In genomic region chr21:42056468-42056867, GRCh38 we compare ENCODE assay signal across 12 cellular contexts. TPM values are rescaled to one million over a fixed set of nuclear protein-coding genes. Genes with fewer than 3 reads are reported as not detected.
DNase-seq lines count a peak whose midpoint lies in the region; ATAC-seq and TF ChIP-seq lines count a peak whose summit lies in the region.
"Had no signal": no experiment of that assay in that cellular context is flagged by ENCODE, and none has a peak within 500 bp of the region (broad histone marks: within the 10 kb centered on the region; RNA-seq: fewer than 3 reads in every experiment).

No MANE protein-coding gene starts in this region.

- DNase-seq in COR-L47 (lab: John Stamatoyannopoulos, UW) (peak; percentile 81), NCI-H146 treated with DMSO at 0.1 percent for 48 hours (lab: John Stamatoyannopoulos, UW; ENCODE audit: unreplicated experiment) (peak; percentile 31), body of pancreas (peak in 2 of 4 donors; percentile 30 to 50), posterior vena cava (ENCODE audit: low spot score) (peak; percentile 58), HEK293T (ENCODE audit: extremely low spot score) (no peak), GM20000 (ENCODE audit: low spot score) (no peak)
- DNase-seq: activated CD8-positive, alpha-beta memory T cell treated with anti-CD3 and anti-CD28 coated beads, Interleukin-2, amount 50 U/mL, for 4 hours; left ventricle myocardium superior had no signal

- no peaks in the 10 kb centered on the region for H3K9me3 ChIP-seq in body of pancreas

- CTCF ChIA-PET in HEK293T (lab: Yijun Ruan, JAX), result no interaction called here

- ATAC-seq in body of pancreas, result peak; percentile 21
- ATAC-seq in HG03378 (IDR thresholded peaks at IDR 0.05; ENCODE audit: unreplicated experiment), result no peak
- ATAC-seq in GM18873 (IDR thresholded peaks at IDR 0.05; ENCODE audit: low FRiP score, unreplicated experiment), result no peak
- ATAC-seq: left ventricle myocardium superior had no signal

- H3K27ac ChIP-seq in body of pancreas, result no peak overlapping the region

- TF ChIP-seq CTCF in body of pancreas (IDR thresholded peaks at IDR 0.05), result no peak
- TF ChIP-seq CTCF in GM20000 (IDR thresholded peaks at IDR 0.05; ENCODE audit: extremely low read depth, missing control alignments), result no peak

- no peak for TF ChIP-seq POLR2A in body of pancreas (IDR thresholded peaks at IDR 0.05)

- intact Hi-C loops in body of pancreas (cut with DNase I), result no loop called here
- intact Hi-C loops in posterior vena cava (cut with DNase I), result no loop called here

- POLR2A ChIA-PET in HEK293T (lab: Yijun Ruan, JAX), result no interaction called here

- no peaks in the 10 kb centered on the region for H3K36me3 ChIP-seq in body of pancreas (replicated peaks in 1 of 2; ENCODE audit: insufficient read depth in 1 of 2, low read depth in 2 of 2)

- WGBS in body of pancreas, 2 donors, result 38 to 51% methylated on average over 8 to 11 of the region's 11 CpGs

- peaks cover 24% of the 10 kb centered on the region for H3K4me1 ChIP-seq in body of pancreas

- no peak overlapping the region for H3K4me3 ChIP-seq in body of pancreas

- no peaks in the 10 kb centered on the region for H3K27me3 ChIP-seq in body of pancreas

TF ChIP-seq in HEK293T, 16 proteins besides CTCF, POLR2A, EP300 and RAD21:
- TF ChIP-seq FOXA1 (IDR thresholded peaks at IDR 0.05) (no peak), FOXK2 (IDR thresholded peaks at IDR 0.05) (no peak), ARNT (IDR thresholded peaks at IDR 0.05) (no peak), SP1 (IDR thresholded peaks at IDR 0.05) (no peak), SUZ12 (IDR thresholded peaks at IDR 0.05) (no peak), PKNOX1 (IDR thresholded peaks at IDR 0.05) (no peak), ELF4 (IDR thresholded peaks at IDR 0.05) (no peak), ZNF384 (IDR thresholded peaks at IDR 0.05) (no peak), LEF1 (IDR thresholded peaks at IDR 0.05; ENCODE audit: borderline replicate concordance) (no peak), TARDBP (IDR thresholded peaks at IDR 0.05) (no peak), CTBP1 (IDR thresholded peaks at IDR 0.05; ENCODE audit: borderline replicate concordance) (no peak), HDGF (IDR thresholded peaks at IDR 0.05; ENCODE audit: borderline replicate concordance) (no peak), FOXM1 (IDR thresholded peaks at IDR 0.05; ENCODE audit: borderline replicate concordance) (no peak), NFRKB (IDR thresholded peaks at IDR 0.05) (no peak), L3MBTL2 (conservative IDR thresholded peaks at IDR 0.05) (no peak), BHLHE40 (IDR thresholded peaks at IDR 0.05; ENCODE audit: borderline replicate concordance) (no peak)

RNA-seq across cellular contexts. Expression of gene UMODL1, which starts 14.6 kb away (rescaled TPM):
- total RNA-seq in body of pancreas (not detected), posterior vena cava (not detected)
- total RNA-seq: cardiac septum, left ventricle myocardium superior, renal cortical epithelial cell had no signal

RNA-seq across cellular contexts. Expression of gene ZBTB21, which starts 46.3 kb away (rescaled TPM):
- total RNA-seq in body of pancreas (10 to 100 TPM in 1 of 2 donors, 1 to 10 TPM in 1; 4.2 to 10.2 TPM), posterior vena cava (10 to 100 TPM; 12.6 to 25.6 TPM)

Comparison
In these comparisons a context has a peak if more than half of its experiments do, and no peak if none do; other contexts are left out.
1. DNase-seq: peak in COR-L47 (single experiment), NCI-H146 treated with DMSO at 0.1 percent for 48 hours (single experiment) and posterior vena cava (single experiment); none in HEK293T (single experiment) and GM20000 (single experiment).